Comparison of ENCODE assay signal across 1 cellular context in genomic region chr7:102983602-102984001, GRCh38.
TF ChIP-seq lines count a peak whose summit lies in the region.

No MANE protein-coding gene starts in this region.

TF ChIP-seq in K562, 482 proteins besides CTCF, POLR2A, EP300 and RAD21 (continued from another document and continues in another):
- TF ChIP-seq, protein P1, sequence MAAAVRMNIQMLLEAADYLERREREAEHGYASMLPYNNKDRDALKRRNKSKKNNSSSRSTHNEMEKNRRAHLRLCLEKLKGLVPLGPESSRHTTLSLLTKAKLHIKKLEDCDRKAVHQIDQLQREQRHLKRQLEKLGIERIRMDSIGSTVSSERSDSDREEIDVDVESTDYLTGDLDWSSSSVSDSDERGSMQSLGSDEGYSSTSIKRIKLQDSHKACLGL (CRISPR knock-in tag; IDR thresholded peaks at IDR 0.05; ENCODE audit: borderline replicate concordance, poor library complexity, severe bottlenecking) = no peak
- TF ChIP-seq USF1 (CRISPR knock-in tag; IDR thresholded peaks at IDR 0.05) (no peak), BRCA1 (IDR thresholded peaks at IDR 0.05) (no peak), BRCA1 (CRISPR knock-in tag; IDR thresholded peaks at IDR 0.05) (no peak), ZBTB43 (CRISPR knock-in tag; IDR thresholded peaks at IDR 0.05) (no peak), MTA3 (IDR thresholded peaks at IDR 0.05; ENCODE audit: borderline replicate concordance) (0 out of 2 replicates have a peak, but pooled peaks have one; percentile 41), ZNF133 (CRISPR knock-in tag; IDR thresholded peaks at IDR 0.05) (no peak), FIP1L1 (IDR thresholded peaks at IDR 0.05; ENCODE audit: low read depth, low read length, poor library complexity, severe bottlenecking) (no peak), ZZZ3 (IDR thresholded peaks at IDR 0.05) (no peak), TAL1 (IDR thresholded peaks at IDR 0.05) (peak; percentile 86), ZNF584 (CRISPR knock-in tag; IDR thresholded peaks at IDR 0.05; ENCODE audit: low read depth) (no peak), POLR2AphosphoS5 (IDR thresholded peaks at IDR 0.05; ENCODE audit: control insufficient read depth, insufficient read depth, low read depth, low read length) (no peak), KDM5B (IDR thresholded peaks at IDR 0.05; ENCODE audit: insufficient replicate concordance, low read depth, low read length) (no peak), UBTF (IDR thresholded peaks at IDR 0.05; ENCODE audit: borderline replicate concordance in 1 of 2, low read depth in 2 of 2, low read length in 2 of 2) (no peak), HIVEP1 (CRISPR knock-in tag; IDR thresholded peaks at IDR 0.05) (no peak), ZSCAN32 (CRISPR knock-in tag; IDR thresholded peaks at IDR 0.05) (no peak), PCBP2 (IDR thresholded peaks at IDR 0.05; ENCODE audit: low read depth, low read length, poor library complexity, severe bottlenecking) (no peak), KAT2B (IDR thresholded peaks at IDR 0.05; ENCODE audit: low read depth, low read length) (no peak), BMI1 (IDR thresholded peaks at IDR 0.05; ENCODE audit: low read length) (no peak), BRF2 (IDR thresholded peaks at IDR 0.05; ENCODE audit: borderline replicate concordance, insufficient read depth, insufficient read length) (no peak), PTTG1 (tag; IDR thresholded peaks at IDR 0.05; ENCODE audit: low read depth) (no peak), ZNF76 (CRISPR knock-in tag; IDR thresholded peaks at IDR 0.05; ENCODE audit: borderline replicate concordance) (no peak), NFYB (IDR thresholded peaks at IDR 0.05; ENCODE audit: extremely low read depth, insufficient read length) (no peak), BCL6 (CRISPR knock-in tag; IDR thresholded peaks at IDR 0.05) (peak; percentile 55; the same call in 1 of the 2 replicates), DPF2 (IDR thresholded peaks at IDR 0.05) (peak; percentile 71), RFX5 (IDR thresholded peaks at IDR 0.05; ENCODE audit: low read depth, low read length) (no peak), PHF20 (IDR thresholded peaks at IDR 0.05; ENCODE audit: partially characterized antibody) (no peak), SRSF9 (IDR thresholded peaks at IDR 0.05; ENCODE audit: borderline replicate concordance, low read depth, low read length) (no peak), C11orf30 (IDR thresholded peaks at IDR 0.05; ENCODE audit: low read depth) (no peak), POLR2B (IDR thresholded peaks at IDR 0.05; ENCODE audit: low read depth, partially characterized antibody) (no peak), MAFF (IDR thresholded peaks at IDR 0.05; ENCODE audit: low read length) (no peak), CBFA2T2 (conservative IDR thresholded peaks at IDR 0.05) (peak; percentile 88), PML (IDR thresholded peaks at IDR 0.05; ENCODE audit: low read length) (peak; percentile 70; the same call in 1 of the 2 replicates), NR4A1 (CRISPR knock-in tag; IDR thresholded peaks at IDR 0.05) (no peak), NR4A1 (tag; IDR thresholded peaks at IDR 0.05) (0 out of 2 replicates have a peak, but pooled peaks have one; percentile 22), LEF1 (IDR thresholded peaks at IDR 0.05) (peak; percentile 46; the same call in 1 of the 2 replicates), HDAC6 (IDR thresholded peaks at IDR 0.05; ENCODE audit: low read depth, low read length) (no peak), ZNF551 (CRISPR knock-in tag; IDR thresholded peaks at IDR 0.05) (no peak), FOXP1 (CRISPR knock-in tag; IDR thresholded peaks at IDR 0.05) (no peak), SETDB1 (IDR thresholded peaks at IDR 0.05; ENCODE audit: low read length) (no peak), EWSR1 (IDR thresholded peaks at IDR 0.05; ENCODE audit: borderline replicate concordance, low read depth, partially characterized antibody) (no peak), CCNT2 (IDR thresholded peaks at IDR 0.05; ENCODE audit: borderline replicate concordance, extremely low read depth, insufficient read length, low read depth, low read length) (peak; percentile 60), MBD2 (IDR thresholded peaks at IDR 0.05; ENCODE audit: borderline replicate concordance, low read depth) (no peak), ZNF431 (CRISPR knock-in tag; IDR thresholded peaks at IDR 0.05) (no peak), ZNF507 (tag; conservative IDR thresholded peaks at IDR 0.05) (no peak)
- TF ChIP-seq, protein P2, sequence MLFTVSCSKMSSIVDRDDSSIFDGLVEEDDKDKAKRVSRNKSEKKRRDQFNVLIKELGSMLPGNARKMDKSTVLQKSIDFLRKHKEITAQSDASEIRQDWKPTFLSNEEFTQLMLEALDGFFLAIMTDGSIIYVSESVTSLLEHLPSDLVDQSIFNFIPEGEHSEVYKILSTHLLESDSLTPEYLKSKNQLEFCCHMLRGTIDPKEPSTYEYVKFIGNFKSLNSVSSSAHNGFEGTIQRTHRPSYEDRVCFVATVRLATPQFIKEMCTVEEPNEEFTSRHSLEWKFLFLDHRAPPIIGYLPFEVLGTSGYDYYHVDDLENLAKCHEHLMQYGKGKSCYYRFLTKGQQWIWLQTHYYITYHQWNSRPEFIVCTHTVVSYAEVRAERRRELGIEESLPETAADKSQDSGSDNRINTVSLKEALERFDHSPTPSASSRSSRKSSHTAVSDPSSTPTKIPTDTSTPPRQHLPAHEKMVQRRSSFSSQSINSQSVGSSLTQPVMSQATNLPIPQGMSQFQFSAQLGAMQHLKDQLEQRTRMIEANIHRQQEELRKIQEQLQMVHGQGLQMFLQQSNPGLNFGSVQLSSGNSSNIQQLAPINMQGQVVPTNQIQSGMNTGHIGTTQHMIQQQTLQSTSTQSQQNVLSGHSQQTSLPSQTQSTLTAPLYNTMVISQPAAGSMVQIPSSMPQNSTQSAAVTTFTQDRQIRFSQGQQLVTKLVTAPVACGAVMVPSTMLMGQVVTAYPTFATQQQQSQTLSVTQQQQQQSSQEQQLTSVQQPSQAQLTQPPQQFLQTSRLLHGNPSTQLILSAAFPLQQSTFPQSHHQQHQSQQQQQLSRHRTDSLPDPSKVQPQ (CRISPR knock-in tag; IDR thresholded peaks at IDR 0.05; ENCODE audit: borderline replicate concordance) = no peak; the same call in 1 of the 2 replicates
- TF ChIP-seq, protein P3, sequence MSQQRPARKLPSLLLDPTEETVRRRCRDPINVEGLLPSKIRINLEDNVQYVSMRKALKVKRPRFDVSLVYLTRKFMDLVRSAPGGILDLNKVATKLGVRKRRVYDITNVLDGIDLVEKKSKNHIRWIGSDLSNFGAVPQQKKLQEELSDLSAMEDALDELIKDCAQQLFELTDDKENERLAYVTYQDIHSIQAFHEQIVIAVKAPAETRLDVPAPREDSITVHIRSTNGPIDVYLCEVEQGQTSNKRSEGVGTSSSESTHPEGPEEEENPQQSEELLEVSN (IDR thresholded peaks at IDR 0.05; ENCODE audit: borderline replicate concordance in 1 of 2, extremely low read depth in 1 of 2, insufficient read depth in 1 of 2, insufficient read length in 1 of 2, low read depth in 1 of 2, low read length in 1 of 2, poor library complexity in 1 of 2, severe bottlenecking in 1 of 2) = no peak
- TF ChIP-seq, protein P4, sequence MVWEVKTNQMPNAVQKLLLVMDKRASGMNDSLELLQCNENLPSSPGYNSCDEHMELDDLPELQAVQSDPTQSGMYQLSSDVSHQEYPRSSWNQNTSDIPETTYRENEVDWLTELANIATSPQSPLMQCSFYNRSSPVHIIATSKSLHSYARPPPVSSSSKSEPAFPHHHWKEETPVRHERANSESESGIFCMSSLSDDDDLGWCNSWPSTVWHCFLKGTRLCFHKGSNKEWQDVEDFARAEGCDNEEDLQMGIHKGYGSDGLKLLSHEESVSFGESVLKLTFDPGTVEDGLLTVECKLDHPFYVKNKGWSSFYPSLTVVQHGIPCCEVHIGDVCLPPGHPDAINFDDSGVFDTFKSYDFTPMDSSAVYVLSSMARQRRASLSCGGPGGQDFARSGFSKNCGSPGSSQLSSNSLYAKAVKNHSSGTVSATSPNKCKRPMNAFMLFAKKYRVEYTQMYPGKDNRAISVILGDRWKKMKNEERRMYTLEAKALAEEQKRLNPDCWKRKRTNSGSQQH (CRISPR knock-in tag; IDR thresholded peaks at IDR 0.05) = no peak
- TF ChIP-seq, protein P5, sequence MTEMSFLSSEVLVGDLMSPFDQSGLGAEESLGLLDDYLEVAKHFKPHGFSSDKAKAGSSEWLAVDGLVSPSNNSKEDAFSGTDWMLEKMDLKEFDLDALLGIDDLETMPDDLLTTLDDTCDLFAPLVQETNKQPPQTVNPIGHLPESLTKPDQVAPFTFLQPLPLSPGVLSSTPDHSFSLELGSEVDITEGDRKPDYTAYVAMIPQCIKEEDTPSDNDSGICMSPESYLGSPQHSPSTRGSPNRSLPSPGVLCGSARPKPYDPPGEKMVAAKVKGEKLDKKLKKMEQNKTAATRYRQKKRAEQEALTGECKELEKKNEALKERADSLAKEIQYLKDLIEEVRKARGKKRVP (CRISPR knock-in tag; IDR thresholded peaks at IDR 0.05) = no peak
- TF ChIP-seq, protein P6, sequence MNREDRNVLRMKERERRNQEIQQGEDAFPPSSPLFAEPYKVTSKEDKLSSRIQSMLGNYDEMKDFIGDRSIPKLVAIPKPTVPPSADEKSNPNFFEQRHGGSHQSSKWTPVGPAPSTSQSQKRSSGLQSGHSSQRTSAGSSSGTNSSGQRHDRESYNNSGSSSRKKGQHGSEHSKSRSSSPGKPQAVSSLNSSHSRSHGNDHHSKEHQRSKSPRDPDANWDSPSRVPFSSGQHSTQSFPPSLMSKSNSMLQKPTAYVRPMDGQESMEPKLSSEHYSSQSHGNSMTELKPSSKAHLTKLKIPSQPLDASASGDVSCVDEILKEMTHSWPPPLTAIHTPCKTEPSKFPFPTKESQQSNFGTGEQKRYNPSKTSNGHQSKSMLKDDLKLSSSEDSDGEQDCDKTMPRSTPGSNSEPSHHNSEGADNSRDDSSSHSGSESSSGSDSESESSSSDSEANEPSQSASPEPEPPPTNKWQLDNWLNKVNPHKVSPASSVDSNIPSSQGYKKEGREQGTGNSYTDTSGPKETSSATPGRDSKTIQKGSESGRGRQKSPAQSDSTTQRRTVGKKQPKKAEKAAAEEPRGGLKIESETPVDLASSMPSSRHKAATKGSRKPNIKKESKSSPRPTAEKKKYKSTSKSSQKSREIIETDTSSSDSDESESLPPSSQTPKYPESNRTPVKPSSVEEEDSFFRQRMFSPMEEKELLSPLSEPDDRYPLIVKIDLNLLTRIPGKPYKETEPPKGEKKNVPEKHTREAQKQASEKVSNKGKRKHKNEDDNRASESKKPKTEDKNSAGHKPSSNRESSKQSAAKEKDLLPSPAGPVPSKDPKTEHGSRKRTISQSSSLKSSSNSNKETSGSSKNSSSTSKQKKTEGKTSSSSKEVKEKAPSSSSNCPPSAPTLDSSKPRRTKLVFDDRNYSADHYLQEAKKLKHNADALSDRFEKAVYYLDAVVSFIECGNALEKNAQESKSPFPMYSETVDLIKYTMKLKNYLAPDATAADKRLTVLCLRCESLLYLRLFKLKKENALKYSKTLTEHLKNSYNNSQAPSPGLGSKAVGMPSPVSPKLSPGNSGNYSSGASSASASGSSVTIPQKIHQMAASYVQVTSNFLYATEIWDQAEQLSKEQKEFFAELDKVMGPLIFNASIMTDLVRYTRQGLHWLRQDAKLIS (CRISPR knock-in tag; IDR thresholded peaks at IDR 0.05) = no peak
- TF ChIP-seq, protein P7, sequence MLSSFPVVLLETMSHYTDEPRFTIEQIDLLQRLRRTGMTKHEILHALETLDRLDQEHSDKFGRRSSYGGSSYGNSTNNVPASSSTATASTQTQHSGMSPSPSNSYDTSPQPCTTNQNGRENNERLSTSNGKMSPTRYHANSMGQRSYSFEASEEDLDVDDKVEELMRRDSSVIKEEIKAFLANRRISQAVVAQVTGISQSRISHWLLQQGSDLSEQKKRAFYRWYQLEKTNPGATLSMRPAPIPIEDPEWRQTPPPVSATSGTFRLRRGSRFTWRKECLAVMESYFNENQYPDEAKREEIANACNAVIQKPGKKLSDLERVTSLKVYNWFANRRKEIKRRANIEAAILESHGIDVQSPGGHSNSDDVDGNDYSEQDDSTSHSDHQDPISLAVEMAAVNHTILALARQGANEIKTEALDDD (IDR thresholded peaks at IDR 0.05) = no peak
